ENCODE assay signal across 19 cellular contexts in genomic region chr6:3987576-3987975, GRCh38.
"Had no signal": no experiment of that assay in that cellular context is flagged by ENCODE, and none has a peak within 500 bp of the region (broad histone marks: within the 10 kb centered on the region; RNA-seq: fewer than 3 reads in every experiment).

No MANE protein-coding gene starts in this region.

- H3K27me3 Mint-ChIP-seq: activated CD4-positive, alpha-beta T cell treated with anti-CD3 and anti-CD28 coated beads, Interleukin-2, amount 10 ng/mL, durations not matched to agents 24 days and 14 days had no signal

- H3K4me3 Mint-ChIP-seq: activated CD4-positive, alpha-beta T cell treated with anti-CD3 and anti-CD28 coated beads, Interleukin-2, amount 10 ng/mL, durations not matched to agents 24 days and 14 days; activated CD8-positive, alpha-beta T cell treated with anti-CD3 and anti-CD28 coated beads, Interleukin-2, amount 10 ng/mL, durations not matched to agents 7 days and 5 days; immature natural killer cell; T-helper 1 cell treated with Interleukin-12 subunit alpha and Interleukin-12 subunit beta and Interleukin-4 antibody, amounts not matched to agents 30 μg/mL and 1 μg/mL, for 36 hours had no signal

- H3K36me3 ChIP-seq: upper lobe of left lung had no signal

- H3K27ac Mint-ChIP-seq: activated CD4-positive, alpha-beta T cell treated with anti-CD3 and anti-CD28 coated beads, Interleukin-2, amount 10 ng/mL, durations not matched to agents 24 days and 14 days; activated CD8-positive, alpha-beta T cell treated with anti-CD3 and anti-CD28 coated beads, Interleukin-2, amount 10 ng/mL, durations not matched to agents 7 days and 5 days; T-helper 1 cell treated with Interleukin-12 subunit alpha and Interleukin-12 subunit beta and Interleukin-4 antibody, amounts not matched to agents 30 μg/mL and 1 μg/mL, for 36 hours had no signal

- ATAC-seq: activated CD8-positive, alpha-beta T cell treated with anti-CD3 and anti-CD28 coated beads, Interleukin-2, amount 10 ng/mL, durations not matched to agents 7 days and 5 days had no signal

- H3K36me3 Mint-ChIP-seq: activated naive CD4-positive, alpha-beta T cell treated with anti-CD3 and anti-CD28 coated beads, Interleukin-2, amount 50 U/mL, for 72 hours had no signal

- H3K9me3 ChIP-seq: upper lobe of left lung had no signal

- H3K4me3 ChIP-seq: coronary artery, upper lobe of left lung had no signal

- H3K9me3 Mint-ChIP-seq: activated CD4-positive, alpha-beta T cell treated with anti-CD3 and anti-CD28 coated beads, Interleukin-2, amount 10 ng/mL, durations not matched to agents 24 days and 14 days; activated naive CD4-positive, alpha-beta T cell treated with anti-CD3 and anti-CD28 coated beads, Interleukin-2, amount 50 U/mL, for 72 hours; immature natural killer cell; T-helper 1 cell treated with Interleukin-12 subunit alpha and Interleukin-12 subunit beta and Interleukin-4 antibody, amounts not matched to agents 30 μg/mL and 1 μg/mL, for 36 hours had no signal

- DNase-seq: activated CD4-positive, alpha-beta T cell treated with anti-CD3 and anti-CD28 coated beads, Interleukin-2, amount 10 ng/mL, durations not matched to agents 24 days and 14 days; activated CD4-positive, CD25-positive, alpha-beta regulatory T cell; activated CD8-positive, alpha-beta memory T cell treated with anti-CD3 and anti-CD28 coated beads, Interleukin-2, amount 50 U/mL, for 4 hours; activated CD8-positive, alpha-beta T cell treated with anti-CD3 and anti-CD28 coated beads, Interleukin-2, amount 10 ng/mL, durations not matched to agents 7 days and 5 days; activated gamma-delta T cell; activated T-cell treated with anti-CD3 and anti-CD28 coated beads, Interleukin-2, amount 50 U/mL, for 48 hours; caudate nucleus; effector CD4-positive, alpha-beta T cell; head of caudate nucleus; immature natural killer cell; stimulated activated CD4-positive, alpha-beta T cell treated with anti-CD3 and anti-CD28 coated beads, Interleukin-15, amount 100 ng/mL, for 24 hours; stimulated activated CD4-positive, alpha-beta T cell treated with anti-CD3 and anti-CD28 coated beads, Interleukin-4, amount 100 ng/mL, for 24 hours; stimulated activated naive CD4-positive, alpha-beta T cell treated with Interleukin-2 at 50 U/mL for 16 hours; substantia nigra; upper lobe of left lung had no signal

- H3K27ac ChIP-seq: coronary artery, epithelial cell of prostate, upper lobe of left lung had no signal

- H3K27me3 ChIP-seq: upper lobe of left lung had no signal
